Comparison of ENCODE assay signal across 25 cellular contexts in the genomic region with DNA sequence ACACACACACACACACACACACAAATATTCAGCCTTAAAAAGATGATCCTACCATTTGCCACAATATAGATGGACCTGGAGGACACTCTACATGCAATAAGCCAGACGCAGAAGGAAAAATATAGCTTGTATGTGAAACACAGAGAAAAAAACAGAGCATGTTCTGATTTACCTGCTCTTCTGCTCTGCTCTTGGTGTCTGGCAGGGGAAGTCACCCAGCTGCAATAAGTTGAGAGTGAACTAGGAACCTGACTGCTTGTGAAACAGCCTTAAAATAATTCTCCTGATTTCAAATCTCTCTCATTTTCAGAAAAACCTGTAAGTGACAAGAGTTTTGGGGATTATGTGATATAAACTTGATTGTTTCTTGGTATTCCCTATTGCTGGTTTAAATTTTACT. TPM values are rescaled to one million over a fixed set of nuclear protein-coding genes. Genes with fewer than 3 reads are reported as not detected.
"Had no signal": no experiment of that assay in that cellular context is flagged by ENCODE, and none has a peak within 500 bp of the region (broad histone marks: within the 10 kb centered on the region; RNA-seq: fewer than 3 reads in every experiment).

No MANE protein-coding gene starts in this region.

- H3K27me3 ChIP-seq: ovary, right lobe of liver, sigmoid colon, stomach, thyroid gland, tibial nerve, upper lobe of left lung, vagina had no signal

- H2AFZ ChIP-seq: parathyroid adenoma had no signal

- H3K4me3 ChIP-seq: ovary, psoas muscle, right lobe of liver, sigmoid colon, stomach, thoracic aorta, thyroid gland, tibial nerve, upper lobe of left lung, vagina had no signal

- H3K4me1 ChIP-seq: parathyroid adenoma, psoas muscle, right lobe of liver, sigmoid colon, stomach, thyroid gland, tibial nerve, upper lobe of left lung, vagina had no signal

- FAIRE-seq: small intestine, urothelium cell line had no signal

- H3K36me3 ChIP-seq: ovary, right lobe of liver, sigmoid colon, stomach, thoracic aorta, thyroid gland, tibial nerve, upper lobe of left lung, vagina had no signal

- H3K9me3 ChIP-seq: ovary, psoas muscle, right lobe of liver, sigmoid colon, thoracic aorta, thyroid gland, tibial nerve, upper lobe of left lung, vagina had no signal

- ATAC-seq: natural killer cell treated with Interleukin-12 subunit alpha and Interleukin-12 subunit beta and Interleukin-15 and Interleukin-18, amount 100 ng/mL, for 72 hours; psoas muscle; right cardiac atrium; right lobe of liver; stimulated activated effector memory CD8-positive, alpha-beta T cell treated with anti-CD3 and anti-CD28 coated beads, Interleukin-12 subunit alpha, Interleukin-12 subunit beta, amount 100 ng/mL, for 72 hours; stimulated activated naive B cell treated with anti-CD40 and anti-IgM and Interleukin-4, amounts not matched to agents 10 μg/mL and 1 μg/mL and 100 μg/mL, for 72 hours had no signal

- DNase-seq: nephron progenitor cell; occipital lobe; ovary; posterior cingulate gyrus; psoas muscle; right cardiac atrium; right lobe of liver; sigmoid colon; small intestine; stimulated activated CD4-positive, alpha-beta T cell treated with anti-CD3 and anti-CD28 coated beads, Interleukin-15, amount 100 ng/mL, for 24 hours; stimulated activated CD4-positive, alpha-beta T cell treated with anti-CD3 and anti-CD28 coated beads, Interleukin-2, amount 100 ng/mL, for 24 hours; stimulated activated CD4-positive, alpha-beta T cell treated with anti-CD3 and anti-CD28 coated beads, Interleukin-2, amount 100 ng/mL, for 48 hours; stimulated activated CD4-positive, alpha-beta T cell treated with anti-CD3 and anti-CD28 coated beads, Interleukin-4, amount 100 ng/mL, for 24 hours; stimulated activated naive B cell treated with anti-CD40 and anti-IgM and Interleukin-4, amounts not matched to agents 10 μg/mL and 1 μg/mL and 100 μg/mL, for 72 hours; stimulated activated naive CD4-positive, alpha-beta T cell treated with Interleukin-2 at 50 U/mL for 16 hours; stomach; thyroid gland; upper lobe of left lung had no signal

- H3K9ac ChIP-seq: parathyroid adenoma had no signal

- H3K79me2 ChIP-seq: parathyroid adenoma had no signal

- H3K27ac ChIP-seq: ovary, parathyroid adenoma, psoas muscle, right lobe of liver, sigmoid colon, stomach, thoracic aorta, thyroid gland, tibial nerve, upper lobe of left lung, vagina had no signal

RNA-seq across cellular contexts. Expression of a gene that starts 31.0 kb away (rescaled TPM):
- total RNA-seq: natural killer cell treated with Interleukin-12 subunit alpha and Interleukin-12 subunit beta and Interleukin-15 and Interleukin-18, amount 100 ng/mL, for 72 hours had no signal
